Comparison of ENCODE assay signal across 9 cellular contexts in genomic region chr4:100190643-100191600, GRCh38. TPM values are rescaled to one million over a fixed set of nuclear protein-coding genes. Genes with fewer than 3 reads are reported as not detected.
DNase-seq lines count a peak whose midpoint lies in the region; ATAC-seq and TF ChIP-seq lines count a peak whose summit lies in the region.
"Had no signal": no experiment of that assay in that cellular context is flagged by ENCODE, and none has a peak within 500 bp of the region (broad histone marks: within the 10 kb centered on the region; RNA-seq: fewer than 3 reads in every experiment).

No MANE protein-coding gene starts in this region.

- TF ChIP-seq CTCF in left ventricle myocardium inferior (IDR thresholded peaks at IDR 0.05; ENCODE audit: borderline replicate concordance) (no peak), retinal pigment epithelial cell (conservative IDR thresholded peaks at IDR 0.05; ENCODE audit: low read depth, low read length) (no peak), GM10266 (IDR thresholded peaks at IDR 0.05; ENCODE audit: control insufficient read depth, insufficient read depth, low read depth, missing control alignments) (no peak)

- H3K27me3 Mint-ChIP-seq in T-helper 2 cell treated with Interferon-gamma antibody and Interleukin-4, amounts not matched to agents 5 μg/mL and 100 μg/mL, for 36 hours (ENCODE audit: low read depth), result peaks cover 42% of the 10 kb centered on the region
- peaks cover 67% of the 10 kb centered on the region for H3K27me3 Mint-ChIP-seq in activated T-cell treated with anti-CD3 and anti-CD28 coated beads, Interleukin-2, amount 50 U/mL, for 72 hours (ENCODE audit: low read depth)

- intact Hi-C loops in left ventricle myocardium inferior (cut with micrococcal nuclease), result no loop called here

- H3K4me3 Mint-ChIP-seq in T-helper 2 cell treated with Interferon-gamma antibody and Interleukin-4, amounts not matched to agents 5 μg/mL and 100 μg/mL, for 36 hours, result peak overlapping the region; percentile 81
- peak overlapping the region; percentile 79 to 89 for H3K4me3 Mint-ChIP-seq in activated T-cell treated with anti-CD3 and anti-CD28 coated beads, Interleukin-2, amount 50 U/mL, for 72 hours

- H3K9me3 ChIP-seq in left ventricle myocardium inferior (replicated peaks), result no peaks in the 10 kb centered on the region

- DNase-seq in T-helper 2 cell treated with Interferon-gamma antibody and Interleukin-4, amounts not matched to agents 5 μg/mL and 100 μg/mL, for 36 hours (ENCODE audit: low spot score), result no peak
- DNase-seq in T-helper 2 cell (no peak), left ventricle myocardium inferior (no peak), retinal pigment epithelial cell (ENCODE audit: low read depth) (no peak), SHP77 treated with DMSO at 0.1 percent for 48 hours (lab: John Stamatoyannopoulos, UW) (no peak), GM10266 (ENCODE audit: extremely low spot score) (no peak), DMS79 treated with DMSO at 0.1 percent for 48 hours (lab: John Stamatoyannopoulos, UW) (no peak)
- DNase-seq in activated T-cell treated with anti-CD3 and anti-CD28 coated beads, Interleukin-2, amount 50 U/mL, for 72 hours, result no peak

- peak; percentile 27 to 33 for ATAC-seq in activated T-cell treated with anti-CD3 and anti-CD28 coated beads, Interleukin-2, amount 50 U/mL, for 72 hours (replicated peaks in 1 of 2)

- no peaks in the 10 kb centered on the region for H3K9me3 Mint-ChIP-seq in T-helper 2 cell treated with Interferon-gamma antibody and Interleukin-4, amounts not matched to agents 5 μg/mL and 100 μg/mL, for 36 hours
- H3K9me3 Mint-ChIP-seq in activated T-cell treated with anti-CD3 and anti-CD28 coated beads, Interleukin-2, amount 50 U/mL, for 72 hours, result no peaks in the 10 kb centered on the region

- no peak overlapping the region for H3K27ac ChIP-seq in left ventricle myocardium inferior (replicated peaks)

- H3K27ac Mint-ChIP-seq in T-helper 2 cell treated with Interferon-gamma antibody and Interleukin-4, amounts not matched to agents 5 μg/mL and 100 μg/mL, for 36 hours, result no peak overlapping the region
- no peak overlapping the region for H3K27ac Mint-ChIP-seq in activated T-cell treated with anti-CD3 and anti-CD28 coated beads, Interleukin-2, amount 50 U/mL, for 72 hours

- H3K36me3 ChIP-seq in left ventricle myocardium inferior, result no peaks in the 10 kb centered on the region

- H3K4me1 Mint-ChIP-seq in T-helper 2 cell treated with Interferon-gamma antibody and Interleukin-4, amounts not matched to agents 5 μg/mL and 100 μg/mL, for 36 hours (ENCODE audit: low read depth), result peaks cover 20% of the 10 kb centered on the region
- H3K4me1 Mint-ChIP-seq in activated T-cell treated with anti-CD3 and anti-CD28 coated beads, Interleukin-2, amount 50 U/mL, for 72 hours (ENCODE audit: low read depth), result peaks cover 20% of the 10 kb centered on the region

- peaks cover 18% of the 10 kb centered on the region for H3K4me1 ChIP-seq in left ventricle myocardium inferior

- peaks cover 2% of the 10 kb centered on the region for H3K36me3 Mint-ChIP-seq in T-helper 2 cell treated with Interferon-gamma antibody and Interleukin-4, amounts not matched to agents 5 μg/mL and 100 μg/mL, for 36 hours (ENCODE audit: low read depth)
- H3K36me3 Mint-ChIP-seq in activated T-cell treated with anti-CD3 and anti-CD28 coated beads, Interleukin-2, amount 50 U/mL, for 72 hours (ENCODE audit: insufficient read depth in 2 of 2), result no peaks in the 10 kb centered on the region

- H3K27me3 ChIP-seq in left ventricle myocardium inferior (ENCODE audit: low read depth), result peaks cover 37% of the 10 kb centered on the region

- H3K4me3 ChIP-seq in left ventricle myocardium inferior (peak overlapping the region; percentile 77), retinal pigment epithelial cell (ENCODE audit: low read length) (peak overlapping the region; percentile 64)

RNA-seq across cellular contexts. Expression of gene DDIT4L, which starts 0.7 kb away (rescaled TPM):
- total RNA-seq in activated T-cell treated with anti-CD3 and anti-CD28 coated beads, Interleukin-2, amount 50 U/mL, for 72 hours, result under 1 TPM; 0.72 to 0.90 TPM
- total RNA-seq in left ventricle myocardium inferior, result 0.60 TPM
- total RNA-seq: Daoy had no signal
